ENCODE assay signal across 32 cellular contexts in the genomic region with DNA sequence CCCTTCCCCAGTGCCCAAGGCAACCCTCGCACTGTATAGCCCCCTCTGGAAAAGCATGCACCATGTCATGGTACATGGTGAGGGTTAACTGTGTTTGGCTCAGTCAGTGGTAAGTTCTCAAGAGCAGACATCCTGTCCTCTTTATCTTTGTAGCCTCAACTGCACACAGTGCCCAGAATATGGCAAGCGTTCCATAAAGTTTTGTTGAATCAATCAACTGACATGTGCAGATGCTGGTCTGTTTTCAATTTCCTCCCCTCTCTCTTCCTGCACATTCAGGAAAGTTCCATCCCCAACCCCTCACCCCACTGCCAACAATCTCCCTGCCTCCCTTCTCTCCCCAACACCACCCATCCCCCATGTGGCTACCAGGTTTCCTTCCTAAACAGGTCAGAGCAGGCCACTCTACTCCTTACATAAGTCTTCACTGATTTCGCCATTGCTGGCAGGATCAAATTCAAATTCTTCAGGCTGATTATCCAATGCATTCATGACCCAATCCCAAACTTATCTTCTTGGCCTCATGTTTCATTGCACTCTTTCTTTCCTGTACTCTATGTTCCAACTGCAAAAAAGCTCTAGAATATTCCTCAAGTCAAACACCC. TPM values are rescaled to one million over a fixed set of nuclear protein-coding genes. Genes with fewer than 3 reads are reported as not detected.
A peak's percentile ranks its signal among the peaks of the same experiment; 100 is the strongest.
DNase-seq lines count a peak whose midpoint lies in the region; ATAC-seq and TF ChIP-seq lines count a peak whose summit lies in the region.
"Had no signal": no experiment of that assay in that cellular context is flagged by ENCODE, and none has a peak within 500 bp of the region (broad histone marks: within the 10 kb centered on the region; RNA-seq: fewer than 3 reads in every experiment).

No MANE protein-coding gene starts in this region.

- H3K4me1 ChIP-seq in RWPE2 (ENCODE audit: insufficient read depth, poor library complexity, severe bottlenecking) (peaks cover 8% of the 10 kb centered on the region), A673 (ENCODE audit: insufficient read depth, low read length, poor library complexity, severe bottlenecking) (no peaks in the 10 kb centered on the region)

- peak; percentile 49; the same call in 1 of the 3 replicates for ATAC-seq in RWPE2 (ENCODE audit: low read depth)
- ATAC-seq: activated T-cell treated with anti-CD3 and anti-CD28 coated beads, Interleukin-2, amount 50 U/mL, for 4 hours; esophagus mucosa; GM23338; left lobe of liver; T-helper 17 cell had no signal

- no peak for TF ChIP-seq CTCF in AG10803 (conservative IDR thresholded peaks at IDR 0.05; ENCODE audit: low read length)
- no peak for TF ChIP-seq CTCF in RWPE2 (IDR thresholded peaks at IDR 0.05; ENCODE audit: poor library complexity, severe bottlenecking)
- TF ChIP-seq CTCF in neural crest cell (conservative IDR thresholded peaks at IDR 0.05) = no peak
- TF ChIP-seq CTCF in A673 (conservative IDR thresholded peaks at IDR 0.05; ENCODE audit: low read depth, low read length) = no peak
- TF ChIP-seq CTCF in Calu3 (IDR thresholded peaks at IDR 0.05; ENCODE audit: unreplicated experiment) = no peak

- H3K9me3 Mint-ChIP-seq in neural crest cell (peaks cover 21% of the 10 kb centered on the region), Calu3 (ENCODE audit: low read depth, unreplicated experiment) (no peaks in the 10 kb centered on the region)
- H3K9me3 Mint-ChIP-seq: activated naive CD8-positive, alpha-beta T cell treated with anti-CD3 and anti-CD28 coated beads, Interleukin-2, amount 10 ng/mL, durations not matched to agents 7 days and 5 days; activated T-cell treated with anti-CD3 and anti-CD28 coated beads, Interleukin-2, amount 50 U/mL, for 4 hours; GM23338; stimulated activated naive CD8-positive, alpha-beta T cell treated with anti-CD3 and anti-CD28 coated beads, Interleukin-15, Interleukin-2, amounts not matched to agents 100 ng/mL and 50 ng/mL, for 24 hours had no signal

- H3K4me3 ChIP-seq in AG10803 (ENCODE audit: low read length) (no peak overlapping the region), RWPE2 (ENCODE audit: severe bottlenecking) (no peak overlapping the region), A673 (ENCODE audit: low read depth, low read length, poor library complexity, severe bottlenecking) (no peak overlapping the region)
- H3K4me3 ChIP-seq: BLaER1 treated with 17β-estradiol and CSF1 and Interleukin-3, amounts not matched to agents 10 nM and 100 nM; GM23338; ovary; thoracic aorta had no signal

- POLR2A ChIA-PET in A673 (lab: Charles Lee; ENCODE audit: low non-redundant PET) = interaction anchor here (0.5 kb wide), 1 partner anchor 149 kb away, joined by 4 read pairs; no protein-coding TSS in a partner anchor

- H3K9me3 ChIP-seq in RWPE2 (ENCODE audit: severe bottlenecking) (no peaks in the 10 kb centered on the region), A673 (ENCODE audit: low read depth, low read length, poor library complexity, severe bottlenecking) (no peaks in the 10 kb centered on the region)
- H3K9me3 ChIP-seq: ovary, SK-N-SH, thoracic aorta had no signal

- no peak overlapping the region for H3K27ac ChIP-seq in RWPE2 (ENCODE audit: poor library complexity, severe bottlenecking)
- H3K27ac ChIP-seq in A673 (ENCODE audit: low read depth, low read length, poor library complexity, severe bottlenecking) = no peak overlapping the region
- H3K27ac ChIP-seq: BLaER1 treated with 17β-estradiol and CSF1 and Interleukin-3, amounts not matched to agents 10 nM and 100 nM; ovary; thoracic aorta had no signal

- H3K4me3 Mint-ChIP-seq in neural crest cell (no peak overlapping the region), Calu3 (ENCODE audit: low read depth, unreplicated experiment) (no peak overlapping the region)
- H3K4me3 Mint-ChIP-seq: activated naive CD8-positive, alpha-beta T cell treated with anti-CD3 and anti-CD28 coated beads, Interleukin-2, amount 10 ng/mL, durations not matched to agents 7 days and 5 days; activated T-cell treated with anti-CD3 and anti-CD28 coated beads, Interleukin-2, amount 50 U/mL, for 4 hours; endodermal cell; GM23338; stimulated activated naive CD8-positive, alpha-beta T cell treated with anti-CD3 and anti-CD28 coated beads, Interleukin-15, Interleukin-2, amounts not matched to agents 100 ng/mL and 50 ng/mL, for 24 hours; T-helper 17 cell had no signal

- intact Hi-C loops in A673 (cut with micrococcal nuclease; ENCODE audit: unreplicated experiment) = no loop called here
- intact Hi-C loops in Calu3 (cut with micrococcal nuclease; ENCODE audit: unreplicated experiment) = no loop called here

- H3K27me3 ChIP-seq in RWPE2 (ENCODE audit: insufficient read depth, poor library complexity, severe bottlenecking) = no peaks in the 10 kb centered on the region
- H3K27me3 ChIP-seq in A673 (replicated peaks; ENCODE audit: insufficient read depth, low read depth, low read length, poor library complexity) = no peaks in the 10 kb centered on the region
- H3K27me3 ChIP-seq: BLaER1 treated with 17β-estradiol and CSF1 and Interleukin-3, amounts not matched to agents 10 nM and 100 nM; ovary had no signal

- H3K36me3 ChIP-seq in RWPE2 (ENCODE audit: low read depth) = no peaks in the 10 kb centered on the region
- no peaks in the 10 kb centered on the region for H3K36me3 ChIP-seq in A673 (ENCODE audit: insufficient read depth, low read length, poor library complexity, severe bottlenecking)
- H3K36me3 ChIP-seq: ovary, thoracic aorta had no signal

- H3K27ac Mint-ChIP-seq in neural crest cell (ENCODE audit: unreplicated experiment) (peak overlapping the region; percentile 15), Calu3 (ENCODE audit: unreplicated experiment) (no peak overlapping the region)
- H3K27ac Mint-ChIP-seq: activated naive CD8-positive, alpha-beta T cell treated with anti-CD3 and anti-CD28 coated beads, Interleukin-2, amount 10 ng/mL, durations not matched to agents 7 days and 5 days; endodermal cell; GM23338; stimulated activated naive CD8-positive, alpha-beta T cell treated with anti-CD3 and anti-CD28 coated beads, Interleukin-15, Interleukin-2, amounts not matched to agents 100 ng/mL and 50 ng/mL, for 24 hours; T-helper 17 cell had no signal

- H3K4me1 Mint-ChIP-seq in neural crest cell (peaks cover 31% of the 10 kb centered on the region), Calu3 (ENCODE audit: low read depth, unreplicated experiment) (peaks cover 20% of the 10 kb centered on the region)
- H3K4me1 Mint-ChIP-seq: activated naive CD8-positive, alpha-beta T cell treated with anti-CD3 and anti-CD28 coated beads, Interleukin-2, amount 10 ng/mL, durations not matched to agents 7 days and 5 days; T-helper 17 cell had no signal

- H3K27me3 Mint-ChIP-seq in neural crest cell (ENCODE audit: low read depth) (no peaks in the 10 kb centered on the region), Calu3 (ENCODE audit: unreplicated experiment) (no peaks in the 10 kb centered on the region)
- H3K27me3 Mint-ChIP-seq: activated naive CD8-positive, alpha-beta T cell treated with anti-CD3 and anti-CD28 coated beads, Interleukin-2, amount 10 ng/mL, durations not matched to agents 7 days and 5 days; stimulated activated naive CD8-positive, alpha-beta T cell treated with anti-CD3 and anti-CD28 coated beads, Interleukin-15, Interleukin-2, amounts not matched to agents 100 ng/mL and 50 ng/mL, for 24 hours; T-helper 17 cell had no signal

- DNase-seq in AG10803 (ENCODE audit: low read depth) (peak; percentile 69), RWPE2 (ENCODE audit: low spot score) (no peak), fibroblast of gingiva (ENCODE audit: low read depth) (peak; percentile 44), neural crest cell (ENCODE audit: low read depth, low spot score) (no peak), GDM1 (lab: John Stamatoyannopoulos, UW) (no peak), A673 (ENCODE audit: low spot score) (no peak), Calu3 (no peak)
- DNase-seq: ACHN; activated CD4-positive, CD25-positive, alpha-beta regulatory T cell; activated gamma-delta T cell; activated naive CD8-positive, alpha-beta T cell treated with anti-CD3 and anti-CD28 coated beads, Interleukin-2, amount 10 ng/mL, durations not matched to agents 7 days and 5 days; activated T-cell treated with anti-CD3 and anti-CD28 coated beads, Interleukin-2, amount 50 U/mL, for 4 hours; dermis blood vessel endothelial cell; DMS53; endodermal cell; mesendoderm; NCI-H187; ovary; RPMI8226; SK-N-SH; stimulated activated CD4-positive, alpha-beta T cell treated with anti-CD3 and anti-CD28 coated beads, Interleukin-1b, Interleukin-23, amount 100 ng/mL, for 48 hours; T-helper 17 cell had no signal

- BruUV-seq in A673 (replicated peaks; lab: Mats Ljungman, UMichigan) = no TSS peak
- BruUV-seq in Calu3 (replicated peaks; lab: Mats Ljungman, UMichigan) = no TSS peak

- H3K36me3 Mint-ChIP-seq in neural crest cell (ENCODE audit: low read depth) (peaks cover 35% of the 10 kb centered on the region), Calu3 (ENCODE audit: insufficient read depth, unreplicated experiment) (no peaks in the 10 kb centered on the region)

- CTCF ChIA-PET in A673 (lab: Charles Lee) (no interaction called here), Calu3 (lab: Charles Lee) (no interaction called here)

RNA-seq across cellular contexts. Expression of a gene that starts 15.5 kb away (rescaled TPM):
- total RNA-seq in neural crest cell (6.5 and 8.6 TPM in 2 replicates), A673 (2021) (1.5 and 2.9 TPM in 2 replicates), Calu3 (2022) (7.4 and 9.6 TPM in 2 replicates)
- total RNA-seq: GM23338, renal cortical epithelial cell had no signal

RNA-seq across cellular contexts. Expression of a gene that starts 51.9 kb away (rescaled TPM):
- total RNA-seq in neural crest cell = 28.2 and 29.2 TPM in 2 replicates
- 31.4 TPM in 2 replicates for total RNA-seq in A673 (2021)
- total RNA-seq in Calu3 (2022) = 15.3 and 15.9 TPM in 2 replicates

RNA-seq across cellular contexts. Expression of a gene that starts 58.0 kb away (rescaled TPM):
- total RNA-seq in neural crest cell = not detected in 2 replicates
- not detected in 2 replicates for total RNA-seq in A673 (2021)
- not detected in 2 replicates for total RNA-seq in Calu3 (2022)
- total RNA-seq: activated naive CD8-positive, alpha-beta T cell treated with anti-CD3 and anti-CD28 coated beads, Interleukin-2, amount 10 ng/mL, durations not matched to agents 7 days and 5 days; activated T-cell treated with anti-CD3 and anti-CD28 coated beads, Interleukin-2, amount 50 U/mL, for 4 hours; dermis blood vessel endothelial cell; endodermal cell; esophagus mucosa; GM23338; left lobe of liver; LHCN-M2; NCI-H460; ovary; renal cortical epithelial cell; T-helper 17 cell; thoracic aorta; urinary bladder had no signal

Comparison
In these comparisons a context has a peak if more than half of its experiments do, and no peak if none do; other contexts are left out.
1. DNase-seq: peak in AG10803 (single experiment) and fibroblast of gingiva (single experiment); none in RWPE2 (single experiment), neural crest cell (single experiment), GDM1 (single experiment), A673 (single experiment) and Calu3 (single experiment).